Comparison of ENCODE assay signal across 8 cellular contexts in genomic region chr5:178860615-178861014, GRCh38. TPM values are rescaled to one million over a fixed set of nuclear protein-coding genes. Genes with fewer than 3 reads are reported as not detected.
DNase-seq lines count a peak whose midpoint lies in the region; ATAC-seq, FAIRE-seq and TF ChIP-seq lines count a peak whose summit lies in the region.
"Not testable (repeated sequence)": the region's sequence is repeated elsewhere in the genome, so short reads cannot be mapped to it uniquely, and the experiment has no call there.

No MANE protein-coding gene starts in this region.

- H3K79me2 ChIP-seq in HCT116 (ENCODE audit: insufficient read depth, low read length) (peaks cover 16% of the 10 kb centered on the region), fibroblast of lung (ENCODE audit: control insufficient read depth, insufficient read depth, low read length) (peaks cover 12% of the 10 kb centered on the region)
- H3K79me2 ChIP-seq in HepG2 (ENCODE audit: insufficient read depth, low read length), result not testable (repeated sequence)

- H3K4me2 ChIP-seq in HCT116 (ENCODE audit: low read length) (peak overlapping the region; percentile 77), HepG2 (ENCODE audit: low read depth, low read length) (peak overlapping the region; percentile 84)
- H3K4me2 ChIP-seq in fibroblast of lung (ENCODE audit: extremely low read depth, insufficient read depth, low read length), result not testable (repeated sequence)

- not testable (repeated sequence) for DNase-seq in CD14-positive monocyte (ENCODE audit: low spot score); HCT116 (ENCODE audit: low read depth, low spot score); Panc1 (ENCODE audit: low read depth, low spot score); body of pancreas; fibroblast of lung (ENCODE audit: low read depth in 2 of 2); HepG2 (ENCODE audit: low spot score); ovary

- H3K9me3 Mint-ChIP-seq in CD14-positive monocyte, result peaks cover 4 to 38% (median 17%) of the 10 kb centered on the region in 7 donors

- in situ Hi-C loops in Panc1 (cut with HindIII; ENCODE audit: low pct_unique_long_range_greater_than_20kb, low sequenced_read_pairs); HepG2 (cut with HindIII; ENCODE audit: extremely low pct_ligation_motif_present, low pct_unique_long_range_greater_than_20kb): not testable (repeated sequence)

- H3K27ac ChIP-seq in HCT116 (ENCODE audit: low read depth, low read length); Panc1 (ENCODE audit: low read length); thymus (ENCODE audit: low read depth): not testable (repeated sequence)
- peak overlapping the region in 3 of 4 donors; percentile 83 to 88 (median 84) for H3K27ac ChIP-seq in body of pancreas
- H3K27ac ChIP-seq in fibroblast of lung (ENCODE audit: insufficient read depth, low read length), result peak overlapping the region; percentile 63
- H3K27ac ChIP-seq in HepG2 (ENCODE audit: extremely low read length, insufficient read depth, low read length), result peak overlapping the region; percentile 81
- H3K27ac ChIP-seq in ovary, result peak overlapping the region in 1 of 2 donors; percentile 84

- TF ChIP-seq RAD21 in HCT116 (IDR thresholded peaks at IDR 0.05; ENCODE audit: low read depth); HepG2 (CRISPR knock-in tag; IDR thresholded peaks at IDR 0.05): not testable (repeated sequence)

- H3K27me3 Mint-ChIP-seq in CD14-positive monocyte (ENCODE audit: low read depth in 3 of 3), result not testable (repeated sequence)

- not testable (repeated sequence) for H3K9me3 ChIP-seq in HCT116 (ENCODE audit: control insufficient read depth in 1 of 2, insufficient read depth in 1 of 2, low read depth in 1 of 2, low read length in 2 of 2); body of pancreas; fibroblast of lung (ENCODE audit: control insufficient read depth, insufficient read depth, low read depth, low read length); HepG2 (ENCODE audit: low read length); ovary; thymus (ENCODE audit: control insufficient read depth)
- H3K9me3 ChIP-seq in Panc1 (ENCODE audit: control insufficient read depth, insufficient read depth, low read depth, low read length), result peaks cover 25% of the 10 kb centered on the region; the same call in 1 of the 2 replicates

- not testable (repeated sequence) for H3K27ac Mint-ChIP-seq in CD14-positive monocyte

- peak overlapping the region; percentile 78 to 86 for H3K4me3 Mint-ChIP-seq in CD14-positive monocyte

- peaks cover 5 to 10% of the 10 kb centered on the region in 2 experiments; a peak in 2 of 4 replicates for H3K4me1 ChIP-seq in HCT116 (ENCODE audit: control insufficient read depth in 1 of 2, insufficient read depth in 2 of 2, low read length in 2 of 2)
- not testable (repeated sequence) for H3K4me1 ChIP-seq in Panc1 (ENCODE audit: control insufficient read depth, insufficient read depth, low read length); fibroblast of lung (ENCODE audit: control insufficient read depth, extremely low read depth, insufficient read depth, low read length); ovary (ENCODE audit: insufficient read depth); thymus (ENCODE audit: control insufficient read depth, insufficient read depth, low read length)
- peaks cover 13% of the 10 kb centered on the region for H3K4me1 ChIP-seq in body of pancreas
- H3K4me1 ChIP-seq in HepG2 (ENCODE audit: insufficient read depth, low read length), result peaks cover 28% of the 10 kb centered on the region

- peaks cover 35 to 39% of the 10 kb centered on the region in 2 donors for H3K36me3 Mint-ChIP-seq in CD14-positive monocyte

- TF ChIP-seq CTCF in CD14-positive monocyte (IDR thresholded peaks at IDR 0.05); HCT116 (IDR thresholded peaks at IDR 0.05 in 2 of 3, conservative IDR thresholded peaks at IDR 0.05 in 1 of 3; ENCODE audit: borderline replicate concordance in 1 of 3, insufficient read depth in 1 of 3, low read depth in 2 of 3, low read length in 2 of 3); Panc1 (IDR thresholded peaks at IDR 0.05); body of pancreas (IDR thresholded peaks at IDR 0.05); fibroblast of lung (conservative IDR thresholded peaks at IDR 0.05 in 1 of 2, IDR thresholded peaks at IDR 0.05 in 1 of 2; ENCODE audit: low read depth in 1 of 2, low read length in 2 of 2); HepG2 (CRISPR knock-in tag; IDR thresholded peaks at IDR 0.05); ovary (IDR thresholded peaks at IDR 0.05): not testable (repeated sequence)

- TF ChIP-seq POLR2A in HCT116 (IDR thresholded peaks at IDR 0.05; ENCODE audit: borderline replicate concordance, extremely low read depth, insufficient read depth, insufficient read length); body of pancreas (IDR thresholded peaks at IDR 0.05); HepG2 (IDR thresholded peaks at IDR 0.05; ENCODE audit: insufficient read depth in 1 of 2, low read depth in 2 of 2, low read length in 2 of 2); ovary (IDR thresholded peaks at IDR 0.05): not testable (repeated sequence)

- POLR2A ChIA-PET in HCT116 (lab: Charles Lee); Panc1 (lab: Charles Lee); HepG2 (lab: Yijun Ruan, JAX): not testable (repeated sequence)

- H3K27me3 ChIP-seq in HCT116 (ENCODE audit: insufficient read depth, low read length); Panc1 (ENCODE audit: control insufficient read depth, insufficient read depth, low read length); body of pancreas; fibroblast of lung (ENCODE audit: control insufficient read depth, insufficient read depth, low read length); HepG2 (ENCODE audit: control insufficient read depth in 1 of 2, insufficient read depth in 2 of 2, low read length in 2 of 2); ovary; thymus (ENCODE audit: control insufficient read depth, insufficient read depth): not testable (repeated sequence)

- RAD21 ChIA-PET in HCT116 (lab: Charles Lee; ENCODE audit: low non-redundant PET in 1 of 2, low total read pairs in 2 of 2, uncharacterized antibody in 2 of 2, unreplicated experiment in 2 of 2), result not testable (repeated sequence)

- CTCF ChIA-PET in HCT116 (lab: Charles Lee); Panc1 (lab: Charles Lee); HepG2 (lab: Yijun Ruan, JAX; ENCODE audit: low intra/inter-chr PET ratio, low total read pairs): not testable (repeated sequence)

- H2AFZ ChIP-seq in HCT116 (ENCODE audit: low read depth, low read length, poor library complexity, severe bottlenecking); fibroblast of lung (ENCODE audit: low read length); HepG2 (ENCODE audit: low read length): not testable (repeated sequence)

- H3K9ac ChIP-seq in HCT116 (ENCODE audit: low read length) (peak overlapping the region; percentile 73; the same call in 1 of the 2 replicates), fibroblast of lung (ENCODE audit: insufficient read depth, low read length) (peak overlapping the region; percentile 75), HepG2 (ENCODE audit: insufficient read depth, low read depth, low read length) (peak overlapping the region; percentile 83)

- H4K20me1 ChIP-seq in HCT116 (ENCODE audit: insufficient read depth); fibroblast of lung (ENCODE audit: control insufficient read depth, extremely low read depth, insufficient read depth, low read length); HepG2 (ENCODE audit: insufficient read depth, low read length): not testable (repeated sequence)

- no CpG with 5 or more reads among the region's 31 CpGs for WGBS in body of pancreas, 2 donors
- WGBS in HepG2 (ENCODE audit: low lambda C conversion rate), result no CpG with 5 or more reads among the region's 31 CpGs
- 0% methylated on average over 5 to 13 of the region's 31 CpGs; no CpG with 5 or more reads in 1 of the 3 donors for WGBS in ovary, 3 donors
- WGBS in thymus, result 2% methylated on average over 13 of the region's 31 CpGs

- H3K9me2 ChIP-seq in HCT116 (ENCODE audit: insufficient read depth), result not testable (repeated sequence)

- FAIRE-seq in HepG2 (lab: Jason Lieb, UNC), result peak; percentile 18

- BruUV-seq in HCT116 (replicated peaks; lab: Mats Ljungman, UMichigan); Panc1 (replicated peaks; lab: Mats Ljungman, UMichigan); HepG2 (replicated peaks; lab: Mats Ljungman, UMichigan): not testable (repeated sequence)

- not testable (repeated sequence) for TF ChIP-seq EP300 in HepG2 (IDR thresholded peaks at IDR 0.05; ENCODE audit: low read depth in 2 of 2, low read length in 2 of 2); HepG2 (CRISPR knock-in tag; IDR thresholded peaks at IDR 0.05; ENCODE audit: borderline replicate concordance); ovary (IDR thresholded peaks at IDR 0.05)

- peaks cover 12% of the 10 kb centered on the region for H3K4me1 Mint-ChIP-seq in CD14-positive monocyte

- H3K4me3 ChIP-seq in HCT116 (replicated peaks in 1 of 2; ENCODE audit: low read depth in 1 of 2, low read length in 2 of 2), result peak overlapping the region; percentile 57 to 73
- peak overlapping the region; percentile 50 to 64 for H3K4me3 ChIP-seq in Panc1 (ENCODE audit: low read depth in 2 of 2, low read length in 2 of 2)
- H3K4me3 ChIP-seq in body of pancreas, result peak overlapping the region; percentile 80 to 95
- peak overlapping the region in 3 of 4 experiments; percentile 53 to 68 (median 63) for H3K4me3 ChIP-seq in fibroblast of lung (replicated peaks in 1 of 4; ENCODE audit: control extremely low read depth in 1 of 4, insufficient read depth in 1 of 4, low read depth in 3 of 4, low read length in 4 of 4)
- peak overlapping the region; percentile 70 to 82 (median 74); a peak in 4 of 6 replicates for H3K4me3 ChIP-seq in HepG2 (replicated peaks in 1 of 3; ENCODE audit: insufficient read depth in 1 of 3, low read depth in 2 of 3, low read length in 3 of 3)
- peak overlapping the region; percentile 76 for H3K4me3 ChIP-seq in ovary
- peak overlapping the region; percentile 79 for H3K4me3 ChIP-seq in thymus (ENCODE audit: low read length)

- intact Hi-C loops in CD14-positive monocyte (cut with micrococcal nuclease); HCT116 (cut with micrococcal nuclease); Panc1 (cut with micrococcal nuclease; ENCODE audit: unreplicated experiment); body of pancreas (cut with DNase I); HepG2 (cut with micrococcal nuclease; ENCODE audit: unreplicated experiment): not testable (repeated sequence)
- intact Hi-C loops in ovary (cut with DNase I), result loop anchor here in 1 of 4 donors (5.0 kb wide), 1 partner anchor 233 kb away; the partner anchor contains the start of gene CLK4

- peaks cover 6 to 15% of the 10 kb centered on the region in 2 experiments; a peak in 3 of 4 replicates for H3K36me3 ChIP-seq in HCT116 (ENCODE audit: control insufficient read depth in 1 of 2, insufficient read depth in 2 of 2, low read length in 2 of 2)
- H3K36me3 ChIP-seq in Panc1 (ENCODE audit: control insufficient read depth, insufficient read depth, low read length); body of pancreas (replicated peaks in 1 of 2; ENCODE audit: insufficient read depth in 1 of 2, low read depth in 2 of 2); fibroblast of lung (ENCODE audit: control insufficient read depth, insufficient read depth, low read length); HepG2 (replicated peaks in 1 of 2; ENCODE audit: control insufficient read depth in 1 of 2, insufficient read depth in 2 of 2, low read length in 2 of 2); ovary; thymus (ENCODE audit: control insufficient read depth, insufficient read depth): not testable (repeated sequence)

- not testable (repeated sequence) for ATAC-seq in HCT116, body of pancreas
- peak; percentile 35 for ATAC-seq in Panc1
- ATAC-seq in HepG2, result peak; percentile 31

RNA-seq across cellular contexts. Expression of gene ZNF354B, which starts 0.9 kb away (rescaled TPM):
- 1 to 10 TPM in 1 of 2 donors, under 1 TPM in 1; 0.94 to 1.1 TPM for polyA plus RNA-seq in CD14-positive monocyte
- 11.6 TPM for total RNA-seq in HCT116 (2021; ENCODE audit: unreplicated experiment)
- polyA plus RNA-seq in HCT116 (2012), result 2.0 and 4.2 TPM in 2 replicates
- total RNA-seq in Panc1 (2021; ENCODE audit: unreplicated experiment), result 33.0 TPM
- polyA plus RNA-seq in Panc1 (2012; ENCODE audit: insufficient read length), result 8.3 TPM
- total RNA-seq in body of pancreas, result 10 to 100 TPM; 21.3 to 33.9 TPM
- total RNA-seq in fibroblast of lung, result 8.2 and 9.4 TPM in 2 replicates
- polyA plus RNA-seq in fibroblast of lung, result 4.4 and 6.1 TPM in 2 replicates
- 2.8 and 2.9 TPM in 2 replicates for polyA plus RNA-seq in fibroblast of lung (2012)
- not detected in 2 replicates for polyA minus RNA-seq in fibroblast of lung (ENCODE audit: low replicate concordance)
- 6.8 and 10.3 TPM in 2 replicates for total RNA-seq in HepG2 (2016; rRNA removed; fragmentation: Illumina TruSeq; extraction: Trizol)
- 4.3 and 6.2 TPM in 2 replicates for total RNA-seq in HepG2 (2016; cell fraction: cytosol; rRNA removed; fragmentation: Illumina TruSeq; extraction: Trizol; ENCODE audit: low read depth)
- total RNA-seq in HepG2 (2016; cell fraction: insoluble cytoplasmic fraction; rRNA removed; fragmentation: Illumina TruSeq; extraction: Trizol), result 6.6 and 8.5 TPM in 2 replicates
- 3.7 and 5.5 TPM in 2 replicates for total RNA-seq in HepG2 (2016; cell fraction: membrane; rRNA removed; fragmentation: Illumina TruSeq; extraction: Trizol)
- 17.2 and 19.1 TPM in 2 replicates for total RNA-seq in HepG2 (2016; cell fraction: nucleus; rRNA removed; fragmentation: Illumina TruSeq; extraction: Trizol)
- polyA plus RNA-seq in HepG2 (2011; rRNA removed), result 7.8 and 8.0 TPM in 2 replicates
- 2.7 and 2.9 TPM in 2 replicates for polyA plus RNA-seq in HepG2 (2011; cell fraction: cytosol; rRNA removed)
- polyA plus RNA-seq in HepG2 (2011; cell fraction: nucleus; rRNA removed), result 16.8 and 20.1 TPM in 2 replicates
- 6.9 and 9.3 TPM in 2 replicates for polyA plus RNA-seq in HepG2 (2012)
- polyA plus RNA-seq in HepG2 (2016; cell fraction: cytosol; fragmentation: Illumina TruSeq; extraction: Trizol; ENCODE audit: low read depth), result 0.32 and 0.40 TPM in 2 replicates
- 4.1 TPM in 2 replicates for polyA plus RNA-seq in HepG2 (2016; cell fraction: insoluble cytoplasmic fraction; fragmentation: Illumina TruSeq; extraction: Trizol; ENCODE audit: low read depth)
- polyA plus RNA-seq in HepG2 (2016; cell fraction: membrane; fragmentation: Illumina TruSeq; extraction: Trizol; ENCODE audit: low read depth), result 0.79 and 1.0 TPM in 2 replicates
- polyA plus RNA-seq in HepG2 (2016; cell fraction: nucleus; fragmentation: Illumina TruSeq; extraction: Trizol; ENCODE audit: insufficient read depth, low read depth), result 31.3 and 33.1 TPM in 2 replicates
- 3.1 and 4.7 TPM in 2 replicates for polyA minus RNA-seq in HepG2 (2011; rRNA and poly(A)+ RNA removed; ENCODE audit: low replicate concordance)
- polyA minus RNA-seq in HepG2 (2011; cell fraction: cytosol; rRNA and poly(A)+ RNA removed), result 2.4 and 4.5 TPM in 2 replicates
- polyA minus RNA-seq in HepG2 (2011; cell fraction: nucleus; rRNA and poly(A)+ RNA removed), result 22.5 and 26.5 TPM in 2 replicates
- total RNA-seq in ovary, result 10 to 100 TPM; 15.0 to 21.8 (median 16.3) TPM
- 10 to 100 TPM in 1 of 2 donors, 1 to 10 TPM in 1; 9.5 to 10.8 TPM for polyA plus RNA-seq in ovary
- polyA plus RNA-seq in thymus, result 18.6 TPM

RNA-seq across cellular contexts. Expression of gene ZFP2, which starts 35.1 kb away (rescaled TPM):
- not detected for polyA plus RNA-seq in CD14-positive monocyte
- 0.57 TPM for total RNA-seq in HCT116 (2021; ENCODE audit: unreplicated experiment)
- polyA plus RNA-seq in HCT116 (2012), result 0.17 and 0.39 TPM in 2 replicates
- total RNA-seq in Panc1 (2021; ENCODE audit: unreplicated experiment), result 1.2 TPM
- polyA plus RNA-seq in Panc1 (2012; ENCODE audit: insufficient read length), result 1.2 TPM
- 1 to 10 TPM; 1.8 to 2.6 TPM for total RNA-seq in body of pancreas
- 1.5 and 2.8 TPM in 2 replicates for total RNA-seq in fibroblast of lung
- 0.27 and 0.30 TPM in 2 replicates for polyA plus RNA-seq in fibroblast of lung
- polyA plus RNA-seq in fibroblast of lung (2012), result 0.12 and 0.15 TPM in 2 replicates
- not detected in 2 replicates for polyA minus RNA-seq in fibroblast of lung (ENCODE audit: low replicate concordance)
- 0.13 and 0.27 TPM in 2 replicates for total RNA-seq in HepG2 (2016; rRNA removed; fragmentation: Illumina TruSeq; extraction: Trizol)
- 0.18 and 0.81 TPM in 2 replicates for total RNA-seq in HepG2 (2016; cell fraction: cytosol; rRNA removed; fragmentation: Illumina TruSeq; extraction: Trizol; ENCODE audit: low read depth)
- 0.19 and 0.56 TPM in 2 replicates for total RNA-seq in HepG2 (2016; cell fraction: insoluble cytoplasmic fraction; rRNA removed; fragmentation: Illumina TruSeq; extraction: Trizol)
- 0.17 and 0.34 TPM in 2 replicates for total RNA-seq in HepG2 (2016; cell fraction: membrane; rRNA removed; fragmentation: Illumina TruSeq; extraction: Trizol)
- total RNA-seq in HepG2 (2016; cell fraction: nucleus; rRNA removed; fragmentation: Illumina TruSeq; extraction: Trizol), result 0.16 and 0.47 TPM in 2 replicates
- 0.29 and 0.42 TPM in 2 replicates for polyA plus RNA-seq in HepG2 (2011; rRNA removed)
- polyA plus RNA-seq in HepG2 (2011; cell fraction: cytosol; rRNA removed), result 0.12 and 0.24 TPM in 2 replicates
- polyA plus RNA-seq in HepG2 (2011; cell fraction: nucleus; rRNA removed), result 0.14 and 0.42 TPM in 2 replicates
- 0.24 and 0.44 TPM in 2 replicates for polyA plus RNA-seq in HepG2 (2012)
- polyA plus RNA-seq in HepG2 (2016; cell fraction: cytosol; fragmentation: Illumina TruSeq; extraction: Trizol; ENCODE audit: low read depth), result 0.03 and 0.15 TPM in 2 replicates
- polyA plus RNA-seq in HepG2 (2016; cell fraction: insoluble cytoplasmic fraction; fragmentation: Illumina TruSeq; extraction: Trizol; ENCODE audit: low read depth), result 0.23 and 0.51 TPM in 2 replicates
- 0.15 and 0.31 TPM in 2 replicates for polyA plus RNA-seq in HepG2 (2016; cell fraction: membrane; fragmentation: Illumina TruSeq; extraction: Trizol; ENCODE audit: low read depth)
- polyA plus RNA-seq in HepG2 (2016; cell fraction: nucleus; fragmentation: Illumina TruSeq; extraction: Trizol; ENCODE audit: insufficient read depth, low read depth), result 0.71 and 0.76 TPM in 2 replicates
- not detected in 2 replicates for polyA minus RNA-seq in HepG2 (2011; rRNA and poly(A)+ RNA removed; ENCODE audit: low replicate concordance)
- not detected in 2 replicates for polyA minus RNA-seq in HepG2 (2011; cell fraction: cytosol; rRNA and poly(A)+ RNA removed)
- polyA minus RNA-seq in HepG2 (2011; cell fraction: nucleus; rRNA and poly(A)+ RNA removed), result 0.64 and 0.99 TPM in 2 replicates
- 1 to 10 TPM; 1.1 to 4.2 (median 3.4) TPM for total RNA-seq in ovary
- polyA plus RNA-seq in ovary, result 1 to 10 TPM; 2.4 to 3.3 TPM
- 2.5 TPM for polyA plus RNA-seq in thymus
